In the genomic region with DNA sequence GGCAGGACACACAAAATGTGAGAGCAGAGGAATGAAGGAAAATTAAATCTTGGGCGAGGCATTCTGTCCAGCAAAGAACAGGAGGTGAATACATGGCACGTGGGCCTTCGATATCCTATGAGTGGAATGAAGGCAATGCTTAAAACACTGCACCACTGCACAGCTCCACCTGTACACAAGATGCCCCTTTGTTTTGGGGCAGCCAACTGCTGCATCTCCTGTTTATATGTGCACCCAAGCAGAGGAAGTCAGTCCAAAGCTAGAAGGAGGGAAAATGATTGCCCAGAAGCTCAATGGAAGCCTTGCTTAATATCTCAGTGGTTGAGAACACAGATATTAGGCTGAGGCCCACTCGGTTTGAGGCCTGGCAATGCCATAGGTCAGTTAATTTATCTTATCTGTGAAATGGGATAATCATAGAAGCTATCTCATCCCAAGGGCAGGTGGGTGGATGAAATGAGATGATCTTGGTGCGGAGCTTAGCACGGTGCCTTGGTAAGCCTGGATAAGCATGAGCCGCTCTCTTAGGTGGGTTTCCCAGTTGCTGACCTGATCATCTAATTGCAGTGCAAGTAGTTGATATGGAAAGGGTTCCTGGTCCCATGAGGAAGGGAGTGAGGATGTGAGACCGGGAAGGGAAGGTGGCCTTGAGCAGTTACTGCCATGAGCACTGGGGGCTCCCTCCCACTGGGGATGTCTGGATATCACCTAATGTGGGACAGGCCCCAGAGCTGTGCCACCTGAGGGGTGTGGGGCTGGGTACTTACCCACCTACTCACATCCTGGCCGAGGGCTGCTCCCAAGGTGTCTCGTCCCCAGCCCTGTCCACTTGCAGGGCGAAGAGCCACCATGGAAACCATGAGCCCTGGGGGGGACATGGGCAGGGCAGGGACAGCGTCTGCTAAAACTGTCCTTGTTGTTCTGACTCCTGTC, we compare ENCODE assay signal across 17 cellular contexts. TPM values are rescaled to one million over a fixed set of nuclear protein-coding genes. Genes with fewer than 3 reads are reported as not detected.
"Had no signal": no experiment of that assay in that cellular context is flagged by ENCODE, and none has a peak within 500 bp of the region (broad histone marks: within the 10 kb centered on the region; RNA-seq: fewer than 3 reads in every experiment).

No MANE protein-coding gene starts in this region.

- ATAC-seq: activated CD8-positive, alpha-beta memory T cell treated with anti-CD3 and anti-CD28 coated beads, Interleukin-2, amount 10 ng/mL, durations not matched to agents 7 days and 5 days; esophagus mucosa; natural killer cell treated with Interleukin-12 subunit alpha and Interleukin-12 subunit beta and Interleukin-15 and Interleukin-18, amount 100 ng/mL, for 72 hours; stimulated activated memory B cell treated with anti-CD40 and anti-IgM and Interleukin-4, amounts not matched to agents 10 μg/mL and 1 μg/mL and 100 μg/mL, for 72 hours; T-cell had no signal

- H3K4me3 Mint-ChIP-seq: activated CD4-positive, alpha-beta memory T cell treated with anti-CD3 and anti-CD28 coated beads for 36 hours; activated CD8-positive, alpha-beta memory T cell treated with anti-CD3 and anti-CD28 coated beads, Interleukin-2, amount 10 ng/mL, durations not matched to agents 7 days and 5 days; activated naive CD4-positive, alpha-beta T cell treated with anti-CD3 and anti-CD28 coated beads, Interleukin-2, amount 50 U/mL, for 24 hours; memory B cell; natural killer cell treated with Interleukin-12 subunit alpha and Interleukin-12 subunit beta and Interleukin-15 and Interleukin-18, amount 100 ng/mL, for 72 hours; stimulated activated memory B cell treated with anti-CD40 and anti-IgM and Interleukin-4, amounts not matched to agents 10 μg/mL and 1 μg/mL and 100 μg/mL, for 72 hours; T-cell had no signal

- H3K4me1 Mint-ChIP-seq: activated CD8-positive, alpha-beta memory T cell treated with anti-CD3 and anti-CD28 coated beads, Interleukin-2, amount 10 ng/mL, durations not matched to agents 7 days and 5 days; activated naive CD4-positive, alpha-beta T cell treated with anti-CD3 and anti-CD28 coated beads, Interleukin-2, amount 50 U/mL, for 24 hours; memory B cell; T-cell had no signal

- H3K27me3 ChIP-seq: adrenal gland, colonic mucosa, tibial artery had no signal

- H3K36me3 ChIP-seq: adrenal gland, colonic mucosa, tibial artery had no signal

- H3K9me3 ChIP-seq: adrenal gland, colonic mucosa, SK-N-SH, tibial artery had no signal

- H3K4me3 ChIP-seq: adrenal gland, colonic mucosa, tibial artery had no signal

- H3K36me3 Mint-ChIP-seq: activated CD4-positive, alpha-beta memory T cell treated with anti-CD3 and anti-CD28 coated beads for 36 hours; activated CD8-positive, alpha-beta memory T cell treated with anti-CD3 and anti-CD28 coated beads, Interleukin-2, amount 10 ng/mL, durations not matched to agents 7 days and 5 days; activated naive CD4-positive, alpha-beta T cell treated with anti-CD3 and anti-CD28 coated beads, Interleukin-2, amount 50 U/mL, for 24 hours; memory B cell; natural killer cell treated with Interleukin-12 subunit alpha and Interleukin-12 subunit beta and Interleukin-15 and Interleukin-18, amount 100 ng/mL, for 72 hours; stimulated activated memory B cell treated with anti-CD40 and anti-IgM and Interleukin-4, amounts not matched to agents 10 μg/mL and 1 μg/mL and 100 μg/mL, for 72 hours; T-cell had no signal

- H3K9ac ChIP-seq: SK-N-SH had no signal

- H3K27ac Mint-ChIP-seq: activated CD4-positive, alpha-beta memory T cell treated with anti-CD3 and anti-CD28 coated beads for 36 hours; activated CD8-positive, alpha-beta memory T cell treated with anti-CD3 and anti-CD28 coated beads, Interleukin-2, amount 10 ng/mL, durations not matched to agents 7 days and 5 days; activated naive CD4-positive, alpha-beta T cell treated with anti-CD3 and anti-CD28 coated beads, Interleukin-2, amount 50 U/mL, for 24 hours; memory B cell; natural killer cell treated with Interleukin-12 subunit alpha and Interleukin-12 subunit beta and Interleukin-15 and Interleukin-18, amount 100 ng/mL, for 72 hours; stimulated activated memory B cell treated with anti-CD40 and anti-IgM and Interleukin-4, amounts not matched to agents 10 μg/mL and 1 μg/mL and 100 μg/mL, for 72 hours; T-cell had no signal

- H3K27me3 Mint-ChIP-seq: activated CD4-positive, alpha-beta memory T cell treated with anti-CD3 and anti-CD28 coated beads for 36 hours; activated naive CD4-positive, alpha-beta T cell treated with anti-CD3 and anti-CD28 coated beads, Interleukin-2, amount 50 U/mL, for 24 hours; natural killer cell treated with Interleukin-12 subunit alpha and Interleukin-12 subunit beta and Interleukin-15 and Interleukin-18, amount 100 ng/mL, for 72 hours had no signal

- H3K9me3 Mint-ChIP-seq: activated CD4-positive, alpha-beta memory T cell treated with anti-CD3 and anti-CD28 coated beads for 36 hours; activated naive CD4-positive, alpha-beta T cell treated with anti-CD3 and anti-CD28 coated beads, Interleukin-2, amount 50 U/mL, for 24 hours; memory B cell; natural killer cell treated with Interleukin-12 subunit alpha and Interleukin-12 subunit beta and Interleukin-15 and Interleukin-18, amount 100 ng/mL, for 72 hours; stimulated activated memory B cell treated with anti-CD40 and anti-IgM and Interleukin-4, amounts not matched to agents 10 μg/mL and 1 μg/mL and 100 μg/mL, for 72 hours; T-cell had no signal

- H3K9me2 ChIP-seq: SK-N-SH had no signal

- H3K27ac ChIP-seq: adrenal gland, colonic mucosa, tibial artery had no signal

- DNase-seq: activated CD4-positive, alpha-beta memory T cell treated with anti-CD3 and anti-CD28 coated beads for 36 hours; activated CD8-positive, alpha-beta memory T cell treated with anti-CD3 and anti-CD28 coated beads, Interleukin-2, amount 10 ng/mL, durations not matched to agents 7 days and 5 days; activated effector memory CD4-positive, alpha-beta T cell treated with Interleukin-2 at 50 U/mL for 16 hours; activated T-cell treated with anti-CD3 and anti-CD28 coated beads, Interleukin-2, amount 50 U/mL, for 1 hour; adrenal gland; SK-N-SH; T-cell had no signal

- H3K4me2 ChIP-seq: SK-N-SH had no signal

- H3K4me1 ChIP-seq: adrenal gland had no signal

RNA-seq across cellular contexts. Expression of gene BANF2, which starts 9.9 kb away (rescaled TPM):
- total RNA-seq: activated CD4-positive, alpha-beta memory T cell treated with anti-CD3 and anti-CD28 coated beads for 36 hours; activated CD8-positive, alpha-beta memory T cell treated with anti-CD3 and anti-CD28 coated beads, Interleukin-2, amount 10 ng/mL, durations not matched to agents 7 days and 5 days; adrenal gland; cardiac septum; colonic mucosa; esophagus mucosa; left ventricle myocardium superior; natural killer cell treated with Interleukin-12 subunit alpha and Interleukin-12 subunit beta and Interleukin-15 and Interleukin-18, amount 100 ng/mL, for 72 hours; osteocyte; T-cell had no signal
- polyA plus RNA-seq: adrenal gland, SK-N-SH had no signal
